In the genomic region with DNA sequence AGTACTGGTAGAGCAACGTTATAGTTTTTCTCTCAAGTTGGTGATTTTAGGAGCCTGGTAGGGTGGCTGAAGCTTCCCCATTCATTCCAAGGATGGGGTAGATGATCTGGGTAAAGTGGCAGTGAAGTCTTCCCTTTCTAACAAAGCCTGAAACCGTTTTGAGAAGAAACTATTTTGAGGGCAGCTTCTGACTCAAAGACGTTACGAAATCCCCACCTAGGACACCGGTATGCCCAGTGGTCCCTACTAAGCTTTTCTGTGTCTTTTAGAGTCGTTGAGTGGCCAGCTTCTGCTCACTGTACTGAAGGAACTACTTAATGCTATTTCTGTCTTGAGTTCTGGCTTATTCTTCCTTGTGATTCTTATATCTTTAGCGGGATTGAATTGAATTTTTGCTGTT, we compare ENCODE assay signal across 1 cellular context.
TF ChIP-seq lines count a peak whose summit lies in the region.

No MANE protein-coding gene starts in this region.

TF ChIP-seq in SK-N-SH treated with all-trans-retinoic acid at 6 μM for 48 hours, 23 proteins besides CTCF, POLR2A, EP300 and RAD21 (continued from another document):
- TF ChIP-seq POU6F1 (CRISPR knock-in tag; IDR thresholded peaks at IDR 0.05; ENCODE audit: borderline replicate concordance, low read depth): no peak
- no peak for TF ChIP-seq PPARA (CRISPR knock-in tag; IDR thresholded peaks at IDR 0.05; ENCODE audit: borderline replicate concordance)
